Comparison of ENCODE assay signal across 8 cellular contexts in genomic region chr1:212607924-212608208, GRCh38. TPM values are rescaled to one million over a fixed set of nuclear protein-coding genes. Genes with fewer than 3 reads are reported as not detected.
DNase-seq lines count a peak whose midpoint lies in the region; ATAC-seq, FAIRE-seq and TF ChIP-seq lines count a peak whose summit lies in the region.

No MANE protein-coding gene starts in this region.

- H3K27ac ChIP-seq in prostate gland = peak overlapping the region; percentile 89 to 99

- intact Hi-C loops in prostate gland (cut with DNase I) = loop anchor here (1.0 to 5.0 kb wide), 2 partner anchors 49 to 131 kb away; no protein-coding TSS in a partner anchor

- H3K4me1 ChIP-seq in prostate gland (replicated peaks) = peaks cover 4% of the 10 kb centered on the region

- TF ChIP-seq POLR2A in GM12891 (IDR thresholded peaks at IDR 0.05; ENCODE audit: low read depth, low read length) = 0 out of 2 replicates have a peak, but pooled peaks have one; percentile 11
- TF ChIP-seq POLR2A in prostate gland (IDR thresholded peaks at IDR 0.05) = no peak

- no peaks in the 10 kb centered on the region for H3K27me3 ChIP-seq in prostate gland (replicated peaks; ENCODE audit: insufficient read depth)

- H3K36me3 ChIP-seq in prostate gland = no peaks in the 10 kb centered on the region

- H3K4me3 ChIP-seq in foreskin fibroblast (ENCODE audit: low read depth in 1 of 2, low read length in 2 of 2) (peak overlapping the region; percentile 47 to 62), prostate gland (peak overlapping the region; percentile 49 to 72)

- no peaks in the 10 kb centered on the region for H3K9me3 ChIP-seq in prostate gland

- peak; percentile 26 for DNase-seq in GM12891 (ENCODE audit: insufficient read length, low spot score)
- peak in 1 of 2 donors; percentile 55 for DNase-seq in foreskin fibroblast
- no peak for DNase-seq in prostate gland (ENCODE audit: low spot score)
- DNase-seq in effector CD8-positive, alpha-beta T cell (lab: John Stamatoyannopoulos, UW) = no peak
- DNase-seq in T1000 (lab: John Stamatoyannopoulos, UW) = no peak
- no peak for DNase-seq in NCI-H524 treated with DMSO at 0.1 percent for 48 hours (lab: John Stamatoyannopoulos, UW)

- ATAC-seq in HG02571 (IDR thresholded peaks at IDR 0.05; ENCODE audit: unreplicated experiment) (peak; percentile 3), SK-N-SH treated with all-trans-retinoic acid at 6 μM for 48 hours (peak; percentile 17)

- TF ChIP-seq CTCF in foreskin fibroblast (IDR thresholded peaks at IDR 0.05; ENCODE audit: low read depth, low read length) (no peak), prostate gland (IDR thresholded peaks at IDR 0.05) (no peak)

- under 1% methylated on average over 27 of the region's 27 CpGs for WGBS in prostate gland

- FAIRE-seq in GM12891 (lab: Jason Lieb, UNC) = peak; percentile 16

TF ChIP-seq in GM12891, 5 proteins besides CTCF, POLR2A, EP300 and RAD21:
- TF ChIP-seq TAF1 (IDR thresholded peaks at IDR 0.05; ENCODE audit: low read depth, low read length) = no peak
- no peak for TF ChIP-seq POU2F2 (IDR thresholded peaks at IDR 0.05; ENCODE audit: low read depth, low read length)
- TF ChIP-seq SPI1 (IDR thresholded peaks at IDR 0.05; ENCODE audit: low read depth, low read length) = no peak
- TF ChIP-seq PAX5 (IDR thresholded peaks at IDR 0.05; ENCODE audit: insufficient read depth, low read length, severe bottlenecking) = no peak
- no peak; the same call in 1 of the 2 replicates for TF ChIP-seq POLR2AphosphoS5 (IDR thresholded peaks at IDR 0.05; ENCODE audit: low read depth, low read length)

TF ChIP-seq in SK-N-SH treated with all-trans-retinoic acid at 6 μM for 48 hours, 23 proteins besides CTCF, POLR2A, EP300 and RAD21:
- TF ChIP-seq GLIS3 (CRISPR knock-in tag; IDR thresholded peaks at IDR 0.05) (no peak), ZNF8 (CRISPR knock-in tag; IDR thresholded peaks at IDR 0.05) (no peak), CREB5 (CRISPR knock-in tag; IDR thresholded peaks at IDR 0.05; ENCODE audit: low read depth) (no peak), TCF4 (CRISPR knock-in tag; IDR thresholded peaks at IDR 0.05; ENCODE audit: borderline replicate concordance) (no peak)

RNA-seq across cellular contexts. Expression of gene ATF3, which starts 0.7 kb away (rescaled TPM):
- 19.7 TPM for polyA plus RNA-seq in GM12891 (2012; ENCODE audit: low read depth, missing spikeins)
- total RNA-seq in prostate gland = 10 to 100 TPM in 1 of 2 donors, 1 to 10 TPM in 1; 6.0 to 14.8 TPM
